12 cellular contexts compared by ENCODE assay signal in the genomic region with DNA sequence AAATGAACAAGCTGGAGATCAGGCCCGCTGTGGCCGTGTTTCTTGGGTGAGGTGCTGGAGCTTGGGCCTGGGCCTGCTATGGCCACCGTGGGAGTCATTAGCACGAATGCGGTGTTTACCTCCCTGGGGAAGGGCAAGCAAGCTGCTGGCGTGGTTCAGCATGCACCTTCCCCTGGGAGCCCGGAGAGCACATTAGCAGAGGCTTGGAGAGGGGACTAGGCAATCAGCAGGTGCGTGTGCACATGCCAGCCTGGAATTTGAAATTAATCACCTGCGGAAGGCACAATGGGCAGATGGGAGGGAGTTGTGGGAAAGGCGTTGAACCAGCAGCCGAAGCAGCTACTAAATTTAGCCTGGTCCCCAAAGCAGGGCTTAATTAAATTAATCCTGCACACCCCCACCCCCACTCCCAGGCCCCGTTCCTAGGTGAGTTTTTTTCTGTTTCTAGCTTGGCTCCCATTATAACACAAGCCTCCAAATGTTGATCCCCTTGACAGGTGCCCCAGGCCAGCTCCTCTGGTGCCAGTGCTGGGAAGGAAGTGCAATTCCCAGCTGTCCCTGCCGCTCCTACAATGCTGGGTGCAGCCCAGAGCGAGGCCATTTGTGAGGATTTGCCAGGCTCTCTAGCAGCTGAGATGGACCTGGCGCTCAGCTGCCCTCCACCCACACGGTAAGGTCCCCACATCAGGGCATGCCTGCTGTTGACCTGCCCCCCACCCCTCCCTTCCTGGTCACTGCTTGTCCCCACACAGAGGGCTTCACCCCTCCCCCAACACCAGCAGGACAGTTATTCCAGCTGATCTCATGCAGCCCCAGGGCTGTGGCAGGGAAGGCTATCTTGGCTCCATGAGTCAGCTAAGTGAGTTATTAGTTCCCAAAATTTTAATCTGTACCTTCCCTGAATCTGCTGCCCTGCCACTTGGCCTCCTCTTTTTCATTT.
A peak's percentile ranks its signal among the peaks of the same experiment; 100 is the strongest.
DNase-seq lines count a peak whose midpoint lies in the region; ATAC-seq and TF ChIP-seq lines count a peak whose summit lies in the region.
"Had no signal": no experiment of that assay in that cellular context is flagged by ENCODE, and none has a peak within 500 bp of the region (broad histone marks: within the 10 kb centered on the region; RNA-seq: fewer than 3 reads in every experiment).

No MANE protein-coding gene starts in this region.

- ATAC-seq in sciatic nerve = peak; percentile 16
- ATAC-seq in lower lobe of right lung = no peak
- no peak for ATAC-seq in GM21390 (IDR thresholded peaks at IDR 0.05; ENCODE audit: unreplicated experiment)

- intact Hi-C loops in ascending aorta (cut with DNase I) (no loop called here), sciatic nerve (cut with DNase I) (loop anchor here (5.0 kb wide), 1 partner anchor 1417 kb away; no protein-coding TSS in a partner anchor), lower lobe of right lung (cut with DNase I) (no loop called here)

- H3K4me3 ChIP-seq in ascending aorta (no peak overlapping the region), lower lobe of right lung (no peak overlapping the region)
- H3K4me3 ChIP-seq: suprapubic skin had no signal

- H3K27ac ChIP-seq in ascending aorta = peak overlapping the region; percentile 4 to 13
- H3K27ac ChIP-seq in lower lobe of right lung = no peak overlapping the region
- H3K27ac ChIP-seq: suprapubic skin had no signal

- H3K9me3 ChIP-seq in ascending aorta (no peaks in the 10 kb centered on the region), lower lobe of right lung (no peaks in the 10 kb centered on the region)
- H3K9me3 ChIP-seq: suprapubic skin had no signal

- peaks cover 6 to 12% of the 10 kb centered on the region in 2 donors for H3K4me1 ChIP-seq in ascending aorta
- H3K4me1 ChIP-seq in lower lobe of right lung = no peaks in the 10 kb centered on the region

- H3K36me3 ChIP-seq in ascending aorta = no peaks in the 10 kb centered on the region
- H3K36me3 ChIP-seq in lower lobe of right lung = no peaks in the 10 kb centered on the region
- H3K36me3 ChIP-seq: suprapubic skin had no signal

- DNase-seq in MV-4-11 (lab: John Stamatoyannopoulos, UW) (peak; percentile 13), NCI-H2107 treated with DMSO at 0.1 percent for 48 hours (lab: John Stamatoyannopoulos, UW; ENCODE audit: unreplicated experiment) (peak; percentile 99), ascending aorta (ENCODE audit: low spot score in 2 of 2) (peak in 1 of 2 donors; percentile 63), sciatic nerve (ENCODE audit: low spot score) (peak; percentile 42), lower lobe of right lung (no peak), HCEC 1CT (no peak)
- DNase-seq: activated T-cell treated with anti-CD3 and anti-CD28 coated beads, Interleukin-2, amount 50 U/mL, for 24 hours; cortex of kidney; naive B cell; T-helper 2 cell had no signal

- no peaks in the 10 kb centered on the region for H3K27me3 ChIP-seq in ascending aorta
- no peaks in the 10 kb centered on the region for H3K27me3 ChIP-seq in lower lobe of right lung (ENCODE audit: low read depth)
- H3K27me3 ChIP-seq: suprapubic skin had no signal

- TF ChIP-seq CTCF in ascending aorta (IDR thresholded peaks at IDR 0.05) (no peak), lower lobe of right lung (IDR thresholded peaks at IDR 0.05) (no peak)

Comparison
In these comparisons a context has a peak if more than half of its experiments do, and no peak if none do; other contexts are left out.
1. DNase-seq: peak in MV-4-11 (single experiment), NCI-H2107 treated with DMSO at 0.1 percent for 48 hours (single experiment) and sciatic nerve (single experiment); none in lower lobe of right lung (single experiment) and HCEC 1CT (single experiment).